9 cellular contexts compared by ENCODE assay signal in genomic region chr17:9959377-9959981, GRCh38. TPM values are rescaled to one million over a fixed set of nuclear protein-coding genes. Genes with fewer than 3 reads are reported as not detected.
DNase-seq lines count a peak whose midpoint lies in the region; ATAC-seq and TF ChIP-seq lines count a peak whose summit lies in the region.
"Had no signal": no experiment of that assay in that cellular context is flagged by ENCODE, and none has a peak within 500 bp of the region (broad histone marks: within the 10 kb centered on the region; RNA-seq: fewer than 3 reads in every experiment).

No MANE protein-coding gene starts in this region.

- H3K36me3 Mint-ChIP-seq in activated CD8-positive, alpha-beta T cell treated with anti-CD3 and anti-CD28 coated beads for 36 hours (ENCODE audit: low read depth) = no peaks in the 10 kb centered on the region

- no peaks in the 10 kb centered on the region for H3K4me1 Mint-ChIP-seq in activated CD8-positive, alpha-beta T cell treated with anti-CD3 and anti-CD28 coated beads for 36 hours (ENCODE audit: low read depth)

- DNase-seq in DMS114 treated with DMSO at 0.1 percent for 48 hours (lab: John Stamatoyannopoulos, UW; ENCODE audit: unreplicated experiment) (peak; percentile 23), heart left ventricle (peak in 1 of 5 donors; percentile 28), kidney glomerular epithelial cell (lab: John Stamatoyannopoulos, UW) (no peak)
- DNase-seq in activated CD8-positive, alpha-beta T cell treated with anti-CD3 and anti-CD28 coated beads for 36 hours = peak; percentile 70
- DNase-seq in stimulated activated CD4-positive, alpha-beta T cell treated with anti-CD3 and anti-CD28 coated beads, Interleukin-15, amount 100 ng/mL, for 24 hours = peak; percentile 57

- no peak overlapping the region for H3K4me3 Mint-ChIP-seq in activated CD8-positive, alpha-beta T cell treated with anti-CD3 and anti-CD28 coated beads for 36 hours

- H3K4me3 ChIP-seq in HUES48 (ENCODE audit: low read depth, low read length) = peak overlapping the region; percentile 52
- peak overlapping the region in 1 of 12 donors; percentile 21 for H3K4me3 ChIP-seq in heart left ventricle

- peaks cover 35% of the 10 kb centered on the region for H3K4me1 ChIP-seq in HUES48 (ENCODE audit: control insufficient read depth, insufficient read depth, low read length)
- peaks cover 0 to 10% (median 7%) of the 10 kb centered on the region in 12 donors for H3K4me1 ChIP-seq in heart left ventricle

- TF ChIP-seq CTCF in activated CD8-positive, alpha-beta T cell treated with anti-CD3 and anti-CD28 coated beads for 36 hours (IDR thresholded peaks at IDR 0.05) = peak; percentile 49
- TF ChIP-seq CTCF in heart left ventricle (IDR thresholded peaks at IDR 0.05) = peak in 9 of 12 donors; percentile 11 to 50 (median 35)

- WGBS in heart left ventricle, 4 donors = 15 to 29% (median 21%) methylated on average over 13 to 22 of the region's 22 CpGs

- intact Hi-C loops in activated CD8-positive, alpha-beta T cell treated with anti-CD3 and anti-CD28 coated beads for 36 hours (cut with micrococcal nuclease) = no loop called here
- intact Hi-C loops in heart left ventricle (cut with DNase I) = no loop called here

- H3K9me3 Mint-ChIP-seq in activated CD8-positive, alpha-beta T cell treated with anti-CD3 and anti-CD28 coated beads for 36 hours = no peaks in the 10 kb centered on the region

- peak; percentile 39 for ATAC-seq in activated CD8-positive, alpha-beta T cell treated with anti-CD3 and anti-CD28 coated beads for 36 hours
- ATAC-seq in heart left ventricle (peak in 1 of 4 donors; percentile 13), HG03097 (IDR thresholded peaks at IDR 0.05; ENCODE audit: low FRiP score, unreplicated experiment) (no peak), GM21717 (IDR thresholded peaks at IDR 0.05; ENCODE audit: unreplicated experiment) (no peak)

- POLR2A ChIA-PET in activated CD8-positive, alpha-beta T cell treated with anti-CD3 and anti-CD28 coated beads for 36 hours (lab: Charles Lee) = no interaction called here

- CTCF ChIA-PET in activated CD8-positive, alpha-beta T cell treated with anti-CD3 and anti-CD28 coated beads for 36 hours (lab: Charles Lee) = interaction anchor here (1.2 to 2.4 kb wide), 4 partner anchors 11 to 272 kb away, joined by 3 to 13 read pairs (median 3); no protein-coding TSS in a partner anchor

- no peak overlapping the region for H3K27ac ChIP-seq in HUES48 (ENCODE audit: low read depth, low read length)
- H3K27ac ChIP-seq in heart left ventricle = no peak overlapping the region

- H3K27me3 ChIP-seq in HUES48 (ENCODE audit: control insufficient read depth, insufficient read depth, low read length) = no peaks in the 10 kb centered on the region
- H3K27me3 ChIP-seq in heart left ventricle = peaks cover 0 to 6% (median 0%) of the 10 kb centered on the region in 9 donors

- H3K36me3 ChIP-seq in HUES48 (ENCODE audit: control insufficient read depth, insufficient read depth, low read length) = no peaks in the 10 kb centered on the region
- peaks cover 0 to 12% (median 0%) of the 10 kb centered on the region in 9 donors for H3K36me3 ChIP-seq in heart left ventricle

- H3K27ac Mint-ChIP-seq in activated CD8-positive, alpha-beta T cell treated with anti-CD3 and anti-CD28 coated beads for 36 hours = no peak overlapping the region

- H3K27me3 Mint-ChIP-seq in activated CD8-positive, alpha-beta T cell treated with anti-CD3 and anti-CD28 coated beads for 36 hours = no peaks in the 10 kb centered on the region

- TF ChIP-seq POLR2A in heart left ventricle (IDR thresholded peaks at IDR 0.05) = no peak

- H3K9me3 ChIP-seq in HUES48 (ENCODE audit: control insufficient read depth, insufficient read depth, low read length) (no peaks in the 10 kb centered on the region), heart left ventricle (no peaks in the 10 kb centered on the region)

- no peak overlapping the region for H3K9ac ChIP-seq in HUES48 (ENCODE audit: low read depth, low read length)

RNA-seq across cellular contexts. Expression of gene RCVRN, which starts 54.4 kb away (rescaled TPM):
- total RNA-seq in activated CD8-positive, alpha-beta T cell treated with anti-CD3 and anti-CD28 coated beads for 36 hours = not detected
- total RNA-seq in heart left ventricle = 1 to 10 TPM in 1 of 9 donors, under 1 TPM in 6, not detected in 2; 0.09 to 1.2 (median 0.27) TPM
- polyA plus RNA-seq in heart left ventricle = under 1 TPM; 0.15 to 0.19 TPM
- total RNA-seq: myocyte had no signal
